9 cellular contexts compared by ENCODE assay signal in the genomic region with DNA sequence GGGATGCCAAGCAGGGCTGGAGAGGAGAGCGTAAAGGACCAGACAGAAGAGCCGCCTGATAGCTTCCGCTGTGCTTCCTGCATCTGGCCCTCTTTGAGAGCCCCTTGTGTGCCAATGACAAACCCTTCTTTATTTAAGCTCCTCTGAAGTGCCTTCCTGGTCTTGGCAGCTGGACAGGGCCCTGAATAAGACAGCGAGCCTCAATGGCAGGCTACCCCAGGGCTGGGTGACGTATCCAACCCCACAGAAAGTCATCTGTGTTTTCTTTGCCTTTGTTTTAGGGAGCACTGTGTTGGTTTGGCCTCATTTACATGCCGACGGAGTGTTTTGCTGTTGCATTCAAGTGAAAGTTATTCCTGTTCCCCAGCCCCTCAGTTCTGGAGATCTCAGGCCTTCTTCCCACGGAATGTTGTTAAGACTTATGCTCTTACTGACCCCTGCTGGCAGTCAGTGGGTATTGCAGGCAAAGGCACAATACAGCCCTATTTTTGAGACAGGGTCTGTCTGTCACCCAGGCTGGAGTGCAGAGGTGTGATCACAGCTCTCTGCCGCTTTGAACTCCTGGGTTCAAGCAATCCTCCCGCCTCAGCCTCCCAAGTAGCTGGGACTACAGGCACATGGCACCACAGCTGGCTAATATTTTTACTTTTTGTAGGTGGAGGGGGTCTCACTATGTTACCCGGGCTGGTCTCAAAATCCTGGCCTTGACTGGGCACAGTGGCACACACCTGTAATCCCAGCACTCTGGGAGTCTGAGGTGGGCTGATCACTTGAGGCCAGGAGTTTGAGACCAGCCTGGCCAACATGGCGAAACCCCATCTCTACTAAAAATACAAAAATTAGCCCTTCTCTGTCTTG. TPM values are rescaled to one million over a fixed set of nuclear protein-coding genes. Genes with fewer than 3 reads are reported as not detected.
DNase-seq lines count a peak whose midpoint lies in the region; ATAC-seq and TF ChIP-seq lines count a peak whose summit lies in the region.
"Had no signal": no experiment of that assay in that cellular context is flagged by ENCODE, and none has a peak within 500 bp of the region (broad histone marks: within the 10 kb centered on the region; RNA-seq: fewer than 3 reads in every experiment).

No MANE protein-coding gene starts in this region.

- H3K36me3 ChIP-seq in Loucy (ENCODE audit: insufficient read depth, low read length) (no peaks in the 10 kb centered on the region), psoas muscle (ENCODE audit: insufficient read depth in 1 of 2, low read depth in 1 of 2) (no peaks in the 10 kb centered on the region)

- H3K9me3 ChIP-seq in Loucy (ENCODE audit: insufficient read depth, low read depth, low read length) (peaks cover 10% of the 10 kb centered on the region; the same call in 1 of the 2 replicates), psoas muscle (peaks cover 11% of the 10 kb centered on the region)

- ATAC-seq in psoas muscle: no peak
- no peak for ATAC-seq in HG03280 (IDR thresholded peaks at IDR 0.05; ENCODE audit: unreplicated experiment)
- no peak for ATAC-seq in HG03460 (IDR thresholded peaks at IDR 0.05; ENCODE audit: unreplicated experiment)

- H3K27me3 ChIP-seq in Loucy (ENCODE audit: insufficient read depth, low read length, poor library complexity, severe bottlenecking) (no peaks in the 10 kb centered on the region), psoas muscle (ENCODE audit: insufficient read depth in 3 of 3, low read length in 2 of 3) (peaks cover 0 to 2% (median 0%) of the 10 kb centered on the region in 3 donors)

- H3K27me3 Mint-ChIP-seq in activated CD4-positive, alpha-beta T cell treated with anti-CD3 and anti-CD28 coated beads, Interleukin-2, amount 10 ng/mL, durations not matched to agents 24 days and 14 days: no peaks in the 10 kb centered on the region
- H3K27me3 Mint-ChIP-seq in chondrocyte (ENCODE audit: low read depth): no peaks in the 10 kb centered on the region

- H3K4me1 Mint-ChIP-seq in activated CD4-positive, alpha-beta T cell treated with anti-CD3 and anti-CD28 coated beads, Interleukin-2, amount 10 ng/mL, durations not matched to agents 24 days and 14 days: no peaks in the 10 kb centered on the region
- H3K4me1 Mint-ChIP-seq in chondrocyte (ENCODE audit: low read depth): no peaks in the 10 kb centered on the region

- H3K27ac Mint-ChIP-seq in activated CD4-positive, alpha-beta T cell treated with anti-CD3 and anti-CD28 coated beads, Interleukin-2, amount 10 ng/mL, durations not matched to agents 24 days and 14 days: no peak overlapping the region
- no peak overlapping the region for H3K27ac Mint-ChIP-seq in chondrocyte (ENCODE audit: unreplicated experiment)

- no peaks in the 10 kb centered on the region for H4K20me1 ChIP-seq in Loucy (ENCODE audit: insufficient read depth, low read length, poor library complexity, severe bottlenecking)

- intact Hi-C loops in activated CD4-positive, alpha-beta T cell treated with anti-CD3 and anti-CD28 coated beads, Interleukin-2, amount 10 ng/mL, durations not matched to agents 24 days and 14 days (cut with micrococcal nuclease): loop anchor here (2.0 kb wide), 1 partner anchor 125 kb away; no protein-coding TSS in a partner anchor
- intact Hi-C loops in psoas muscle (cut with DNase I): no loop called here

- no peak overlapping the region for H3K9ac ChIP-seq in Loucy (ENCODE audit: low read depth, low read length, poor library complexity, severe bottlenecking)

- no peak overlapping the region for H3K27ac ChIP-seq in psoas muscle

- no peaks in the 10 kb centered on the region for H3K79me2 ChIP-seq in Loucy (ENCODE audit: insufficient read depth, low read length)

- peaks cover 2% of the 10 kb centered on the region for H3K36me3 Mint-ChIP-seq in activated CD4-positive, alpha-beta T cell treated with anti-CD3 and anti-CD28 coated beads, Interleukin-2, amount 10 ng/mL, durations not matched to agents 24 days and 14 days (ENCODE audit: low read depth)
- H3K36me3 Mint-ChIP-seq in chondrocyte (ENCODE audit: low read depth): peaks cover 2% of the 10 kb centered on the region

- DNase-seq in activated CD4-positive, alpha-beta T cell treated with anti-CD3 and anti-CD28 coated beads, Interleukin-2, amount 10 ng/mL, durations not matched to agents 24 days and 14 days: peak; percentile 61
- DNase-seq in activated CD4-positive, alpha-beta T cell treated with anti-CD3 and anti-CD28 coated beads, Interleukin-2, amount 50 U/mL, for 1 hour: no peak
- no peak for DNase-seq in chondrocyte (ENCODE audit: low spot score)
- DNase-seq in psoas muscle: no peak
- no peak for DNase-seq in KG1 (lab: John Stamatoyannopoulos, UW)

- H3K4me3 Mint-ChIP-seq in activated CD4-positive, alpha-beta T cell treated with anti-CD3 and anti-CD28 coated beads, Interleukin-2, amount 10 ng/mL, durations not matched to agents 24 days and 14 days: no peak overlapping the region
- no peak overlapping the region for H3K4me3 Mint-ChIP-seq in chondrocyte (ENCODE audit: unreplicated experiment)

- no peak overlapping the region for H3K4me3 ChIP-seq in Loucy (ENCODE audit: low read length, poor library complexity, severe bottlenecking)
- H3K4me3 ChIP-seq in psoas muscle: no peak overlapping the region

- 81 to 85% (median 84%) methylated on average over 12 of the region's 12 CpGs for WGBS in psoas muscle, 3 donors

- peaks cover 31% of the 10 kb centered on the region for H3K4me1 ChIP-seq in Loucy (ENCODE audit: insufficient read depth, low read length, poor library complexity, severe bottlenecking)
- H3K4me1 ChIP-seq in psoas muscle: no peaks in the 10 kb centered on the region

- H3K4me2 ChIP-seq in Loucy (ENCODE audit: low read depth, low read length, poor library complexity, severe bottlenecking): no peak overlapping the region

- peak; percentile 71 for TF ChIP-seq CTCF in Loucy (conservative IDR thresholded peaks at IDR 0.05; ENCODE audit: low read length)
- peak; percentile 74 for TF ChIP-seq CTCF in chondrocyte (IDR thresholded peaks at IDR 0.05)
- peak; percentile 39 for TF ChIP-seq CTCF in psoas muscle (IDR thresholded peaks at IDR 0.05)

- H3F3A ChIP-seq in Loucy (ENCODE audit: low read depth): 0 out of 2 replicates have a peak, but pooled peaks cover 3% of the 10 kb centered on the region

- no peaks in the 10 kb centered on the region for H3K9me2 ChIP-seq in Loucy (replicated peaks; ENCODE audit: low read depth, low read length)

- H2AFZ ChIP-seq in Loucy (ENCODE audit: low read length): no peak overlapping the region

- peaks cover 14% of the 10 kb centered on the region for H3K9me3 Mint-ChIP-seq in activated CD4-positive, alpha-beta T cell treated with anti-CD3 and anti-CD28 coated beads, Interleukin-2, amount 10 ng/mL, durations not matched to agents 24 days and 14 days
- H3K9me3 Mint-ChIP-seq in chondrocyte (ENCODE audit: low read depth): peaks cover 15% of the 10 kb centered on the region

RNA-seq across cellular contexts. Expression of gene CCL25, which starts 16.8 kb away (rescaled TPM):
- total RNA-seq in activated CD4-positive, alpha-beta T cell treated with anti-CD3 and anti-CD28 coated beads, Interleukin-2, amount 10 ng/mL, durations not matched to agents 24 days and 14 days: not detected in 2 replicates
- not detected in 3 replicates for total RNA-seq in chondrocyte
- not detected for total RNA-seq in psoas muscle
- under 1 TPM in 1 of 3 donors, not detected in 2; 0.22 TPM for polyA plus RNA-seq in psoas muscle
- total RNA-seq: HT1080 had no signal
